ENCODE assay signal across 15 cellular contexts in the genomic region with DNA sequence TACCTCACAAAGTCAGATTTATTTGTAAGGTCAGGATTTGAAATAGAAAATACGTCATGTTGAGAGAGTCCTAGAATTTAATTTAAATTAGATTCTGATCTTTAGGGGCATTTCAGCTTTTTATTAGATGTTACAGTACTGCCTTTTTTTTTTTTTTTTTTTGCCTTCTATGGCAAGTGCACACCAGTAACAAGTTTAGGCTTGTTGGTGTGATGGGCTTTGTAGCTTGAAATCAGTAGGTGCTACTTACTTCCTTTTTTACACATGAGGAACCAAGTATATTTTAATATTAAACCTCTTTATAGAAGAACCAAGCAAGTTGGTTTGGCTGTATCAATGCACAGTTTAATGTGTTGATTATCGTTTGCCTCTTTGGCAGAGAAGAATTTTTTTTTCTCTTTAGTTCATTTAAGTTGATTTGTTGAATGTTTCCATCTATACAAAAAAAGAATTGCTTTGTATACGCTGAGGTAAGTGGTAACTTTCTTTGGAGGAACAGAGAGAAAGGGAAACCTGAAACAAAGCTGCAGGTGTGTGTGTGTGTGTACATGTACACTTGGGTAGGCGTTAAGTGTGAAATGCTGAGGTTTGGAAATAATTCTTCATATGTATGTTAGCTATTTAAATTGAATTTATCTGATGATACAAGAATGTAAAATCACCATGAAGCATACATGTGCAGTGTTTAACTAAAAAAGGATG. TPM values are rescaled to one million over a fixed set of nuclear protein-coding genes. Genes with fewer than 3 reads are reported as not detected.
A peak's percentile ranks its signal among the peaks of the same experiment; 100 is the strongest.
DNase-seq lines count a peak whose midpoint lies in the region; ATAC-seq, FAIRE-seq and TF ChIP-seq lines count a peak whose summit lies in the region.
"Had no signal": no experiment of that assay in that cellular context is flagged by ENCODE, and none has a peak within 500 bp of the region (broad histone marks: within the 10 kb centered on the region; RNA-seq: fewer than 3 reads in every experiment).

No MANE protein-coding gene starts in this region.

- no peak for ATAC-seq in CD4-positive, CD25-positive, alpha-beta regulatory T cell (ENCODE audit: low read depth in 2 of 2)
- ATAC-seq in GM18520 (IDR thresholded peaks at IDR 0.05; ENCODE audit: unreplicated experiment) = no peak

- H3K27ac Mint-ChIP-seq in CD4-positive, CD25-positive, alpha-beta regulatory T cell = peak overlapping the region; percentile 18 to 78 (median 76)
- no peak overlapping the region for H3K27ac Mint-ChIP-seq in Caco-2 (ENCODE audit: unreplicated experiment)
- H3K27ac Mint-ChIP-seq: activated T-cell treated with anti-CD3 and anti-CD28 coated beads, Interleukin-2, amount 50 U/mL, for 72 hours had no signal

- FAIRE-seq in bronchial epithelial cell (lab: Jason Lieb, UNC) = no peak

- no TSS peak for BruUV-seq in OCI-LY7 (replicated peaks; lab: Mats Ljungman, UMichigan)
- BruUV-seq in Caco-2 (replicated peaks; lab: Mats Ljungman, UMichigan) = no TSS peak

- H3K9me3 Mint-ChIP-seq in CD4-positive, CD25-positive, alpha-beta regulatory T cell = no peaks in the 10 kb centered on the region
- H3K9me3 Mint-ChIP-seq in Caco-2 (ENCODE audit: unreplicated experiment) = no peaks in the 10 kb centered on the region
- H3K9me3 Mint-ChIP-seq: activated T-cell treated with anti-CD3 and anti-CD28 coated beads, Interleukin-2, amount 50 U/mL, for 72 hours had no signal

- peaks cover 26 to 80% (median 50%) of the 10 kb centered on the region in 4 donors for H3K4me1 Mint-ChIP-seq in CD4-positive, CD25-positive, alpha-beta regulatory T cell
- no peaks in the 10 kb centered on the region for H3K4me1 Mint-ChIP-seq in Caco-2 (ENCODE audit: low read depth, unreplicated experiment)

- no peak for TF ChIP-seq CTCF in OCI-LY7 (conservative IDR thresholded peaks at IDR 0.05; ENCODE audit: low read length)
- TF ChIP-seq CTCF in bronchial epithelial cell (IDR thresholded peaks at IDR 0.05; ENCODE audit: insufficient read depth, low read length, severe bottlenecking) = no peak
- no peak for TF ChIP-seq CTCF in vagina (IDR thresholded peaks at IDR 0.05)
- TF ChIP-seq CTCF in Caco-2 (IDR thresholded peaks at IDR 0.05; ENCODE audit: insufficient read depth in 1 of 2, low read depth in 1 of 2, low read length in 1 of 2, severe bottlenecking in 1 of 2, unreplicated experiment in 1 of 2) = no peak

- H3K36me3 ChIP-seq in CD4-positive, CD25-positive, alpha-beta regulatory T cell (ENCODE audit: control insufficient read depth, insufficient read depth, low read length) = peaks cover 61% of the 10 kb centered on the region
- H3K36me3 ChIP-seq in OCI-LY7 (ENCODE audit: insufficient read depth, low read length) = peaks cover 66% of the 10 kb centered on the region
- H3K36me3 ChIP-seq in bronchial epithelial cell (ENCODE audit: control insufficient read depth, insufficient read depth, low read length) = peaks cover 3% of the 10 kb centered on the region
- peaks cover 0 to 51% of the 10 kb centered on the region in 2 donors for H3K36me3 ChIP-seq in vagina
- H3K36me3 ChIP-seq in Caco-2 (ENCODE audit: control insufficient read depth, insufficient read depth, low read length) = no peaks in the 10 kb centered on the region; the same call in 1 of the 2 replicates

- H4K20me1 ChIP-seq in OCI-LY7 (ENCODE audit: insufficient read depth, low read length) = no peaks in the 10 kb centered on the region

- H3K4me1 ChIP-seq in CD4-positive, CD25-positive, alpha-beta regulatory T cell (ENCODE audit: control insufficient read depth, insufficient read depth, low read length, poor library complexity, severe bottlenecking) = peaks cover 46% of the 10 kb centered on the region
- H3K4me1 ChIP-seq in OCI-LY7 (ENCODE audit: insufficient read depth, low read length, poor library complexity, severe bottlenecking) (peaks cover 17% of the 10 kb centered on the region), vagina (no peaks in the 10 kb centered on the region), Caco-2 (no peaks in the 10 kb centered on the region)
- H3K4me1 ChIP-seq: parathyroid adenoma had no signal

- no peak for DNase-seq in CD4-positive, CD25-positive, alpha-beta regulatory T cell
- DNase-seq in GDM1 (lab: John Stamatoyannopoulos, UW) (peak; percentile 6), OCI-LY7 (ENCODE audit: low spot score) (peak; percentile 63), bronchial epithelial cell (ENCODE audit: low read depth) (peak; percentile 72), vagina (ENCODE audit: extremely low spot score in 2 of 2) (no peak), Caco-2 (no peak), ureter (ENCODE audit: low spot score) (no peak)
- DNase-seq: activated T-cell treated with anti-CD3 and anti-CD28 coated beads, Interleukin-2, amount 50 U/mL, for 72 hours; AML-193; dorsolateral prefrontal cortex; NCI-H1694; NCI-H524 had no signal

- no peak for TF ChIP-seq POLR2A in vagina (IDR thresholded peaks at IDR 0.05)

- no peak overlapping the region; the same call in 1 of the 2 replicates for H2AFZ ChIP-seq in OCI-LY7 (ENCODE audit: low read length)
- H2AFZ ChIP-seq: parathyroid adenoma had no signal

- no peaks in the 10 kb centered on the region for H3K9me2 ChIP-seq in OCI-LY7 (ENCODE audit: insufficient read depth, low read length)

- intact Hi-C loops in OCI-LY7 (cut with micrococcal nuclease; ENCODE audit: unreplicated experiment) (no loop called here), vagina (cut with DNase I) (no loop called here), Caco-2 (cut with micrococcal nuclease; ENCODE audit: unreplicated experiment) (no loop called here)

- POLR2A ChIA-PET in OCI-LY7 (lab: Charles Lee) = interaction anchor here (0.6 to 1.4 kb wide), 4 partner anchors 13 to 102 kb away, joined by 3 to 4 read pairs (median 4); partner anchors contain the start of gene RBL2
- POLR2A ChIA-PET in Caco-2 (lab: Charles Lee) = no interaction called here

- H3K27me3 ChIP-seq in CD4-positive, CD25-positive, alpha-beta regulatory T cell (ENCODE audit: control insufficient read depth, insufficient read depth, low read length) = no peaks in the 10 kb centered on the region
- H3K27me3 ChIP-seq in bronchial epithelial cell (ENCODE audit: control insufficient read depth, insufficient read depth, low read length) = no peaks in the 10 kb centered on the region
- no peaks in the 10 kb centered on the region for H3K27me3 ChIP-seq in vagina
- H3K27me3 ChIP-seq in Caco-2 (replicated peaks; ENCODE audit: control insufficient read depth, insufficient read depth, low read length) = no peaks in the 10 kb centered on the region
- H3K27me3 ChIP-seq: dorsolateral prefrontal cortex had no signal

- H3K4me3 ChIP-seq in CD4-positive, CD25-positive, alpha-beta regulatory T cell (ENCODE audit: low read depth, low read length) = peak overlapping the region; percentile 54
- H3K4me3 ChIP-seq in OCI-LY7 (ENCODE audit: low read depth, low read length, poor library complexity, severe bottlenecking) = peak overlapping the region; percentile 34
- no peak overlapping the region for H3K4me3 ChIP-seq in bronchial epithelial cell (ENCODE audit: low read depth, low read length)
- H3K4me3 ChIP-seq in vagina = no peak overlapping the region
- H3K4me3 ChIP-seq in Caco-2 (ENCODE audit: low read depth, low read length) = no peak overlapping the region
- H3K4me3 ChIP-seq: dorsolateral prefrontal cortex, skin epidermis had no signal

- H3K27ac ChIP-seq in CD4-positive, CD25-positive, alpha-beta regulatory T cell (ENCODE audit: insufficient read depth, low read length, poor library complexity, severe bottlenecking) = peak overlapping the region; percentile 45
- H3K27ac ChIP-seq in OCI-LY7 (ENCODE audit: low read depth, low read length, poor library complexity, severe bottlenecking) (peak overlapping the region; percentile 70), vagina (no peak overlapping the region)
- H3K27ac ChIP-seq: dorsolateral prefrontal cortex, parathyroid adenoma had no signal

- no peaks in the 10 kb centered on the region for H3K79me2 ChIP-seq in OCI-LY7 (ENCODE audit: insufficient read depth, low read depth, low read length)
- H3K79me2 ChIP-seq: parathyroid adenoma had no signal

- CTCF ChIA-PET in OCI-LY7 (lab: Charles Lee; ENCODE audit: unreplicated experiment) (no interaction called here), Caco-2 (lab: Charles Lee) (no interaction called here)

- peaks cover 42% of the 10 kb centered on the region for H3K36me3 Mint-ChIP-seq in CD4-positive, CD25-positive, alpha-beta regulatory T cell
- H3K36me3 Mint-ChIP-seq in Caco-2 (ENCODE audit: insufficient read depth, unreplicated experiment) = peaks cover 11% of the 10 kb centered on the region

- no peaks in the 10 kb centered on the region for H3K9me3 ChIP-seq in CD4-positive, CD25-positive, alpha-beta regulatory T cell (ENCODE audit: control insufficient read depth in 2 of 2, low read length in 2 of 2)
- H3K9me3 ChIP-seq in OCI-LY7 (ENCODE audit: low read length) (no peaks in the 10 kb centered on the region), vagina (no peaks in the 10 kb centered on the region), Caco-2 (no peaks in the 10 kb centered on the region)

- H3K4me3 Mint-ChIP-seq in CD4-positive, CD25-positive, alpha-beta regulatory T cell = peak overlapping the region in 3 of 4 donors; percentile 42 to 75 (median 50)
- H3K4me3 Mint-ChIP-seq in Caco-2 (ENCODE audit: unreplicated experiment) = no peak overlapping the region

- peak overlapping the region; percentile 48 for H3K4me2 ChIP-seq in OCI-LY7 (ENCODE audit: low read length)

- H3K27me3 Mint-ChIP-seq in CD4-positive, CD25-positive, alpha-beta regulatory T cell = no peaks in the 10 kb centered on the region
- no peaks in the 10 kb centered on the region for H3K27me3 Mint-ChIP-seq in Caco-2 (ENCODE audit: insufficient read depth, unreplicated experiment)

RNA-seq across cellular contexts. Expression of gene RBL2, which starts 15.7 kb away (rescaled TPM):
- 208 TPM for total RNA-seq in CD4-positive, CD25-positive, alpha-beta regulatory T cell
- polyA plus RNA-seq in CD4-positive, CD25-positive, alpha-beta regulatory T cell = 100 to 1,000 TPM; 168 to 215 (median 205) TPM
- total RNA-seq in OCI-LY7 (2014; rRNA removed; shearing (Covaris generic)) = 44.3 and 51.1 TPM in 2 replicates
- total RNA-seq in OCI-LY7 (2022) (69.0 and 83.3 TPM in 2 replicates), bronchial epithelial cell (22.7 and 23.7 TPM in 2 replicates), vagina (101 TPM), Caco-2 (2022) (55.3 and 57.6 TPM in 2 replicates), ureter (74.9 TPM)

RNA-seq across cellular contexts. Expression of gene AKTIP, which starts 53.0 kb away (rescaled TPM):
- 60.0 TPM for total RNA-seq in CD4-positive, CD25-positive, alpha-beta regulatory T cell
- 100 to 1,000 TPM in 1 of 4 donors, 10 to 100 TPM in 3; 74.1 to 109 (median 83.7) TPM for polyA plus RNA-seq in CD4-positive, CD25-positive, alpha-beta regulatory T cell
- 12.4 and 12.7 TPM in 2 replicates for total RNA-seq in OCI-LY7 (2014; rRNA removed; shearing (Covaris generic))
- total RNA-seq in OCI-LY7 (2022) = 17.9 and 18.7 TPM in 2 replicates
- total RNA-seq in bronchial epithelial cell = 50.5 and 70.8 TPM in 2 replicates
- total RNA-seq in vagina = 32.2 TPM
- total RNA-seq in Caco-2 (2022) = 102 and 127 TPM in 2 replicates
- 59.6 TPM for total RNA-seq in ureter

Comparison
In these comparisons a context has a peak if more than half of its experiments do, and no peak if none do; other contexts are left out.
1. DNase-seq: peak in GDM1 (single experiment), OCI-LY7 (single experiment) and bronchial epithelial cell (single experiment); none in CD4-positive, CD25-positive, alpha-beta regulatory T cell (0 of 3), vagina (0 of 2), Caco-2 (0 of 2) and ureter (single experiment).
2. H3K4me3 ChIP-seq: peak in CD4-positive, CD25-positive, alpha-beta regulatory T cell (single experiment) and OCI-LY7 (single experiment); none in bronchial epithelial cell (single experiment), vagina (0 of 2) and Caco-2 (single experiment).